Comparison of ENCODE assay signal across 1 cellular context in the genomic region with DNA sequence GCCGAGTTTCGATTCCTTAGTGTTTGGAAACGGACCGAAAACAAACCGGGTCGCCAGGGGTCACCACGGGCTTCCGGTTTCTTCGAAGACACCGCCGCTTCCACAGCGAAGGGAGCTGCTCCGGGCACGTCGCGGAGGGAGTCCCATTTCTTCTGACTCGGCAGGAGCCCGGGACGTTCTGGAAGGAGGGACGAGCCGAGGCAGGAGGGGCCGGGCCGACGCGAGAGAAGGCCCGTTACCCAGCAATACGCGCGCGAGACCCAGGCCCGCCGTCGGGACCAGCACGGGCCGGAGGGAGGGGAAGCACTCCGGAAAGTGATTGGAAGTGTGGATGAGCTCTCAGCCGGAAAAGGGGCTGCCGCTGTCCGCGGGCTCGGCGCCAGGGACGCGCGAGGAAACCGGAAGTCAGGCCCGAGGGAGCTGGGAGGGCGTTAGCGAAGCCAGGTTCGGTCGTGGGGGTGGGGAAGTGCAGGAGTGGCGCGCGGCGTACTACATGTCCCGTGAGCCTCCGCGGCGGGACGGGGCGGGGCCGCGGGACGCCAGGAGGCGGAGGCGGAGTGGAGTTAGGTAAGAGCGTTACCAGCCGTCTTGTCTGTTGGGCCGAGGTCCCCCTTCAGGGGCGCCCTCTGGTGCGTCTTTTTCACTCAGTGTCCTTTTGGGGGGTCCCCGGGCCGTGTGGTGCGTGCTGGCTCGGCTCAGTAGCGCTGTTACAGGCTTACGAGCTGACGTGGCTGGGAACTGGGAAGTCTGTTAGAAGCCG.
TF ChIP-seq lines count a peak whose summit lies in the region.

A gene with protein sequence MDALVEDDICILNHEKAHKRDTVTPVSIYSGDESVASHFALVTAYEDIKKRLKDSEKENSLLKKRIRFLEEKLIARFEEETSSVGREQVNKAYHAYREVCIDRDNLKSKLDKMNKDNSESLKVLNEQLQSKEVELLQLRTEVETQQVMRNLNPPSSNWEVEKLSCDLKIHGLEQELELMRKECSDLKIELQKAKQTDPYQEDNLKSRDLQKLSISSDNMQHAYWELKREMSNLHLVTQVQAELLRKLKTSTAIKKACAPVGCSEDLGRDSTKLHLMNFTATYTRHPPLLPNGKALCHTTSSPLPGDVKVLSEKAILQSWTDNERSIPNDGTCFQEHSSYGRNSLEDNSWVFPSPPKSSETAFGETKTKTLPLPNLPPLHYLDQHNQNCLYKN (minus strand): TSS at position 188 of the 760 bp plus-strand sequence. CDS start 8,207 bp downstream, outside the sequence.
A gene with protein sequence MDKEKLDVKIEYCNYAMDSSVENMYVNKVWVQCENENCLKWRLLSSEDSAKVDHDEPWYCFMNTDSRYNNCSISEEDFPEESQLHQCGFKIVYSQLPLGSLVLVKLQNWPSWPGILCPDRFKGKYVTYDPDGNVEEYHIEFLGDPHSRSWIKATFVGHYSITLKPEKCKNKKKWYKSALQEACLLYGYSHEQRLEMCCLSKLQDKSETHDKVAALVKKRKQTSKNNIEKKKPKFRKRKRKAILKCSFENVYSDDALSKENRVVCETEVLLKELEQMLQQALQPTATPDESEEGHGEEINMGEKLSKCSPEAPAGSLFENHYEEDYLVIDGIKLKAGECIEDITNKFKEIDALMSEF (plus strand): TSS at position 85 of the 760 bp plus-strand sequence. CDS start 64,348 bp downstream, outside the sequence.

TF ChIP-seq in K562, 482 proteins besides CTCF, POLR2A, EP300 and RAD21 (continued from another document and continues in another):
- TF ChIP-seq NR2C2 (CRISPR knock-in tag; IDR thresholded peaks at IDR 0.05) (peak; percentile 46; the same call in 1 of the 2 replicates), NR2C2 (tag; IDR thresholded peaks at IDR 0.05) (peak; percentile 98), TAF9B (IDR thresholded peaks at IDR 0.05; ENCODE audit: partially characterized antibody) (peak; percentile 84), FOSL1 (tag; conservative IDR thresholded peaks at IDR 0.05) (peak; percentile 39), MEF2A (IDR thresholded peaks at IDR 0.05; ENCODE audit: control insufficient read depth, low read depth, low read length) (no peak), POLR2H (tag; IDR thresholded peaks at IDR 0.05; ENCODE audit: low read depth) (peak; percentile 84), SPI1 (IDR thresholded peaks at IDR 0.05; ENCODE audit: borderline replicate concordance, low read depth, low read length) (peak; percentile 88), PML (IDR thresholded peaks at IDR 0.05; ENCODE audit: low read length) (peak; percentile 81; the same call in 1 of the 2 replicates), ZNF696 (CRISPR knock-in tag; conservative IDR thresholded peaks at IDR 0.05) (no peak), KLF6 (CRISPR knock-in tag; IDR thresholded peaks at IDR 0.05; ENCODE audit: borderline replicate concordance) (no peak), SRSF3 (IDR thresholded peaks at IDR 0.05; ENCODE audit: insufficient read depth, low read length) (peak; percentile 51; the same call in 1 of the 2 replicates), DACH1 (IDR thresholded peaks at IDR 0.05; ENCODE audit: partially characterized antibody) (no peak), ZNF354B (CRISPR knock-in tag; IDR thresholded peaks at IDR 0.05) (no peak), SMAD3 (CRISPR knock-in tag; conservative IDR thresholded peaks at IDR 0.05) (0 out of 2 replicates have a peak, but pooled peaks have one; percentile 5), MYNN (IDR thresholded peaks at IDR 0.05) (peak; percentile 3; the same call in 1 of the 2 replicates), MYNN (CRISPR knock-in tag; IDR thresholded peaks at IDR 0.05) (no peak), TEAD4 (IDR thresholded peaks at IDR 0.05; ENCODE audit: low read length) (0 out of 2 replicates have a peak, but pooled peaks have one; percentile 14), TEAD4 (CRISPR knock-in tag; IDR thresholded peaks at IDR 0.05; ENCODE audit: borderline replicate concordance) (no peak), SMARCC2 (IDR thresholded peaks at IDR 0.05; ENCODE audit: low read depth) (no peak), ZNF165 (CRISPR knock-in tag; IDR thresholded peaks at IDR 0.05; ENCODE audit: borderline replicate concordance) (0 out of 2 replicates have a peak, but pooled peaks have one; percentile 40), CREB1 (IDR thresholded peaks at IDR 0.05) (peak; percentile 64; the same call in 1 of the 2 replicates), CREB1 (CRISPR knock-in tag; IDR thresholded peaks at IDR 0.05) (peak; percentile 81), ZSCAN29 (IDR thresholded peaks at IDR 0.05) (0 out of 2 replicates have a peak, but pooled peaks have one; percentile 57), NFRKB (IDR thresholded peaks at IDR 0.05; ENCODE audit: low read depth) (peak; percentile 71; the same call in 1 of the 2 replicates), NEUROD1 (IDR thresholded peaks at IDR 0.05; ENCODE audit: borderline replicate concordance, low read depth, low read length, partially characterized antibody) (peak; percentile 22), ETV5 (CRISPR knock-in tag; IDR thresholded peaks at IDR 0.05; ENCODE audit: low read depth) (peak; percentile 88), ZFP1 (CRISPR knock-in tag; IDR thresholded peaks at IDR 0.05) (peak; percentile 98), ZFPM2 (CRISPR knock-in tag; IDR thresholded peaks at IDR 0.05) (0 out of 2 replicates have a peak, but pooled peaks have one; percentile 37), TBL1XR1 (IDR thresholded peaks at IDR 0.05; ENCODE audit: low read length in 2 of 2) (peak in 1 of 2 experiments; percentile 25; a peak in 1 of 4 replicates), ZC3H4 (CRISPR knock-in tag; IDR thresholded peaks at IDR 0.05; ENCODE audit: borderline replicate concordance) (no peak), RCOR1 (IDR thresholded peaks at IDR 0.05; ENCODE audit: borderline replicate concordance in 1 of 2, low read depth in 2 of 2, low read length in 2 of 2) (peak in 1 of 2 experiments; percentile 38; a peak in 1 of 4 replicates), ESRRA (IDR thresholded peaks at IDR 0.05; ENCODE audit: borderline replicate concordance, low read depth) (0 out of 2 replicates have a peak, but pooled peaks have one; percentile 19), HOXB6 (CRISPR knock-in tag; IDR thresholded peaks at IDR 0.05; ENCODE audit: borderline replicate concordance) (0 out of 2 replicates have a peak, but pooled peaks have one; percentile 31), MCM2 (IDR thresholded peaks at IDR 0.05; ENCODE audit: low read depth) (no peak), SMAD4 (CRISPR knock-in tag; conservative IDR thresholded peaks at IDR 0.05) (peak; percentile 79), ZNF551 (CRISPR knock-in tag; IDR thresholded peaks at IDR 0.05) (no peak), KLF13 (tag; IDR thresholded peaks at IDR 0.05; ENCODE audit: borderline replicate concordance, low read depth) (peak; percentile 31; the same call in 1 of the 2 replicates), NR3C1 (CRISPR knock-in tag; IDR thresholded peaks at IDR 0.05) (0 out of 2 replicates have a peak, but pooled peaks have one; percentile 25), ZNF766 (CRISPR knock-in tag; conservative IDR thresholded peaks at IDR 0.05) (no peak), ZBTB17 (CRISPR knock-in tag; IDR thresholded peaks at IDR 0.05) (peak; percentile 72), NR2C1 (IDR thresholded peaks at IDR 0.05) (peak; percentile 86), NR2C1 (tag; IDR thresholded peaks at IDR 0.05) (peak; percentile 90), RBBP5 (IDR thresholded peaks at IDR 0.05; ENCODE audit: borderline replicate concordance, insufficient read depth, low read length, poor library complexity, severe bottlenecking) (peak; percentile 97), FOXM1 (IDR thresholded peaks at IDR 0.05; ENCODE audit: low read depth) (no peak), FOXM1 (CRISPR knock-in tag; IDR thresholded peaks at IDR 0.05; ENCODE audit: low read depth) (peak; percentile 62; the same call in 1 of the 2 replicates), POLR2B (IDR thresholded peaks at IDR 0.05; ENCODE audit: low read depth, partially characterized antibody) (peak; percentile 79), CCNT2 (IDR thresholded peaks at IDR 0.05; ENCODE audit: borderline replicate concordance, extremely low read depth, insufficient read length, low read depth, low read length) (peak; percentile 42), MXI1 (IDR thresholded peaks at IDR 0.05; ENCODE audit: low read depth, low read length) (0 out of 2 replicates have a peak, but pooled peaks have one; percentile 26), ILK (tag; IDR thresholded peaks at IDR 0.05; ENCODE audit: borderline replicate concordance, low read depth) (no peak), TRIM24 (IDR thresholded peaks at IDR 0.05) (peak in 1 of 2 experiments; percentile 69; a peak in 1 of 4 replicates), ZNF717 (CRISPR knock-in tag; IDR thresholded peaks at IDR 0.05) (no peak)
- TF ChIP-seq, protein P1, sequence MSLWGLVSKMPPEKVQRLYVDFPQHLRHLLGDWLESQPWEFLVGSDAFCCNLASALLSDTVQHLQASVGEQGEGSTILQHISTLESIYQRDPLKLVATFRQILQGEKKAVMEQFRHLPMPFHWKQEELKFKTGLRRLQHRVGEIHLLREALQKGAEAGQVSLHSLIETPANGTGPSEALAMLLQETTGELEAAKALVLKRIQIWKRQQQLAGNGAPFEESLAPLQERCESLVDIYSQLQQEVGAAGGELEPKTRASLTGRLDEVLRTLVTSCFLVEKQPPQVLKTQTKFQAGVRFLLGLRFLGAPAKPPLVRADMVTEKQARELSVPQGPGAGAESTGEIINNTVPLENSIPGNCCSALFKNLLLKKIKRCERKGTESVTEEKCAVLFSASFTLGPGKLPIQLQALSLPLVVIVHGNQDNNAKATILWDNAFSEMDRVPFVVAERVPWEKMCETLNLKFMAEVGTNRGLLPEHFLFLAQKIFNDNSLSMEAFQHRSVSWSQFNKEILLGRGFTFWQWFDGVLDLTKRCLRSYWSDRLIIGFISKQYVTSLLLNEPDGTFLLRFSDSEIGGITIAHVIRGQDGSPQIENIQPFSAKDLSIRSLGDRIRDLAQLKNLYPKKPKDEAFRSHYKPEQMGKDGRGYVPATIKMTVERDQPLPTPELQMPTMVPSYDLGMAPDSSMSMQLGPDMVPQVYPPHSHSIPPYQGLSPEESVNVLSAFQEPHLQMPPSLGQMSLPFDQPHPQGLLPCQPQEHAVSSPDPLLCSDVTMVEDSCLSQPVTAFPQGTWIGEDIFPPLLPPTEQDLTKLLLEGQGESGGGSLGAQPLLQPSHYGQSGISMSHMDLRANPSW (CRISPR knock-in tag; IDR thresholded peaks at IDR 0.05): 0 out of 2 replicates have a peak, but pooled peaks have one; percentile 14
- TF ChIP-seq, protein P2, sequence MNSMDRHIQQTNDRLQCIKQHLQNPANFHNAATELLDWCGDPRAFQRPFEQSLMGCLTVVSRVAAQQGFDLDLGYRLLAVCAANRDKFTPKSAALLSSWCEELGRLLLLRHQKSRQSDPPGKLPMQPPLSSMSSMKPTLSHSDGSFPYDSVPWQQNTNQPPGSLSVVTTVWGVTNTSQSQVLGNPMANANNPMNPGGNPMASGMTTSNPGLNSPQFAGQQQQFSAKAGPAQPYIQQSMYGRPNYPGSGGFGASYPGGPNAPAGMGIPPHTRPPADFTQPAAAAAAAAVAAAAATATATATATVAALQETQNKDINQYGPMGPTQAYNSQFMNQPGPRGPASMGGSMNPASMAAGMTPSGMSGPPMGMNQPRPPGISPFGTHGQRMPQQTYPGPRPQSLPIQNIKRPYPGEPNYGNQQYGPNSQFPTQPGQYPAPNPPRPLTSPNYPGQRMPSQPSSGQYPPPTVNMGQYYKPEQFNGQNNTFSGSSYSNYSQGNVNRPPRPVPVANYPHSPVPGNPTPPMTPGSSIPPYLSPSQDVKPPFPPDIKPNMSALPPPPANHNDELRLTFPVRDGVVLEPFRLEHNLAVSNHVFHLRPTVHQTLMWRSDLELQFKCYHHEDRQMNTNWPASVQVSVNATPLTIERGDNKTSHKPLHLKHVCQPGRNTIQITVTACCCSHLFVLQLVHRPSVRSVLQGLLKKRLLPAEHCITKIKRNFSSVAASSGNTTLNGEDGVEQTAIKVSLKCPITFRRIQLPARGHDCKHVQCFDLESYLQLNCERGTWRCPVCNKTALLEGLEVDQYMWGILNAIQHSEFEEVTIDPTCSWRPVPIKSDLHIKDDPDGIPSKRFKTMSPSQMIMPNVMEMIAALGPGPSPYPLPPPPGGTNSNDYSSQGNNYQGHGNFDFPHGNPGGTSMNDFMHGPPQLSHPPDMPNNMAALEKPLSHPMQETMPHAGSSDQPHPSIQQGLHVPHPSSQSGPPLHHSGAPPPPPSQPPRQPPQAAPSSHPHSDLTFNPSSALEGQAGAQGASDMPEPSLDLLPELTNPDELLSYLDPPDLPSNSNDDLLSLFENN (IDR thresholded peaks at IDR 0.05; ENCODE audit: low read depth in 2 of 2, low read length in 2 of 2): peak in 1 of 2 experiments; percentile 28; a peak in 1 of 4 replicates
- TF ChIP-seq, protein P3, sequence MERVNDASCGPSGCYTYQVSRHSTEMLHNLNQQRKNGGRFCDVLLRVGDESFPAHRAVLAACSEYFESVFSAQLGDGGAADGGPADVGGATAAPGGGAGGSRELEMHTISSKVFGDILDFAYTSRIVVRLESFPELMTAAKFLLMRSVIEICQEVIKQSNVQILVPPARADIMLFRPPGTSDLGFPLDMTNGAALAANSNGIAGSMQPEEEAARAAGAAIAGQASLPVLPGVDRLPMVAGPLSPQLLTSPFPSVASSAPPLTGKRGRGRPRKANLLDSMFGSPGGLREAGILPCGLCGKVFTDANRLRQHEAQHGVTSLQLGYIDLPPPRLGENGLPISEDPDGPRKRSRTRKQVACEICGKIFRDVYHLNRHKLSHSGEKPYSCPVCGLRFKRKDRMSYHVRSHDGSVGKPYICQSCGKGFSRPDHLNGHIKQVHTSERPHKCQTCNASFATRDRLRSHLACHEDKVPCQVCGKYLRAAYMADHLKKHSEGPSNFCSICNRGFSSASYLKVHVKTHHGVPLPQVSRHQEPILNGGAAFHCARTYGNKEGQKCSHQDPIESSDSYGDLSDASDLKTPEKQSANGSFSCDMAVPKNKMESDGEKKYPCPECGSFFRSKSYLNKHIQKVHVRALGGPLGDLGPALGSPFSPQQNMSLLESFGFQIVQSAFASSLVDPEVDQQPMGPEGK (CRISPR knock-in tag; IDR thresholded peaks at IDR 0.05; ENCODE audit: borderline replicate concordance): no peak
- TF ChIP-seq, protein P4, sequence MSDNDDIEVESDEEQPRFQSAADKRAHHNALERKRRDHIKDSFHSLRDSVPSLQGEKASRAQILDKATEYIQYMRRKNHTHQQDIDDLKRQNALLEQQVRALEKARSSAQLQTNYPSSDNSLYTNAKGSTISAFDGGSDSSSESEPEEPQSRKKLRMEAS (CRISPR knock-in tag; IDR thresholded peaks at IDR 0.05): peak; percentile 71
- TF ChIP-seq, protein P5, sequence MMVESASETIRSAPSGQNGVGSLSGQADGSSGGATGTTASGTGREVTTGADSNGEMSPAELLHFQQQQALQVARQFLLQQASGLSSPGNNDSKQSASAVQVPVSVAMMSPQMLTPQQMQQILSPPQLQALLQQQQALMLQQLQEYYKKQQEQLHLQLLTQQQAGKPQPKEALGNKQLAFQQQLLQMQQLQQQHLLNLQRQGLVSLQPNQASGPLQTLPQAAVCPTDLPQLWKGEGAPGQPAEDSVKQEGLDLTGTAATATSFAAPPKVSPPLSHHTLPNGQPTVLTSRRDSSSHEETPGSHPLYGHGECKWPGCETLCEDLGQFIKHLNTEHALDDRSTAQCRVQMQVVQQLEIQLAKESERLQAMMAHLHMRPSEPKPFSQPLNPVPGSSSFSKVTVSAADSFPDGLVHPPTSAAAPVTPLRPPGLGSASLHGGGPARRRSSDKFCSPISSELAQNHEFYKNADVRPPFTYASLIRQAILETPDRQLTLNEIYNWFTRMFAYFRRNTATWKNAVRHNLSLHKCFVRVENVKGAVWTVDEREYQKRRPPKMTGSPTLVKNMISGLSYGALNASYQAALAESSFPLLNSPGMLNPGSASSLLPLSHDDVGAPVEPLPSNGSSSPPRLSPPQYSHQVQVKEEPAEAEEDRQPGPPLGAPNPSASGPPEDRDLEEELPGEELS (CRISPR knock-in tag; IDR thresholded peaks at IDR 0.05; ENCODE audit: borderline replicate concordance): peak; percentile 48; the same call in 1 of the 2 replicates
